Comparison of ENCODE assay signal across 1 cellular context in genomic region chr4:2927016-2927695, GRCh38.
TF ChIP-seq lines count a peak whose summit lies in the region.

No MANE protein-coding gene starts in this region.

TF ChIP-seq in H1, 55 proteins besides CTCF, POLR2A, EP300 and RAD21 (continued from another document):
- TF ChIP-seq ATF2 (IDR thresholded peaks at IDR 0.05; ENCODE audit: low read length) (no peak), CBX8 (IDR thresholded peaks at IDR 0.05; ENCODE audit: borderline replicate concordance, low read depth, low read length) (no peak)
